17 cellular contexts compared by ENCODE assay signal in genomic region chr10:48944171-48944570, GRCh38. TPM values are rescaled to one million over a fixed set of nuclear protein-coding genes. Genes with fewer than 3 reads are reported as not detected.
DNase-seq lines count a peak whose midpoint lies in the region; ATAC-seq lines count a peak whose summit lies in the region.
"Had no signal": no experiment of that assay in that cellular context is flagged by ENCODE, and none has a peak within 500 bp of the region (broad histone marks: within the 10 kb centered on the region; RNA-seq: fewer than 3 reads in every experiment).

No MANE protein-coding gene starts in this region.

- DNase-seq in SK-N-DZ (ENCODE audit: low spot score) (peak; percentile 97), islet precursor cell (peak; percentile 28)
- no peak for DNase-seq in stimulated activated naive B cell treated with anti-CD40 and anti-IgM and Interleukin-4, amounts not matched to agents 10 μg/mL and 1 μg/mL and 100 μg/mL, for 72 hours
- no peak for DNase-seq in activated T-cell treated with anti-CD3 and anti-CD28 coated beads, Interleukin-2, amount 50 U/mL, for 24 hours
- no peak for DNase-seq in activated CD4-positive, alpha-beta T cell treated with anti-CD3 and anti-CD28 coated beads, Interleukin-2, amount 10 ng/mL, durations not matched to agents 7 days and 5 days
- DNase-seq: ACHN; BE2C; C1 segment of cervical spinal cord; CD4-positive, CD25-positive, alpha-beta regulatory T cell; CD8-positive, alpha-beta memory T cell; COR-L47; GDM1; HCEC 1CT; IMR-90 had no signal

- H3K4me3 Mint-ChIP-seq in IgD-negative memory B cell = no peak overlapping the region
- H3K4me3 Mint-ChIP-seq in stimulated activated naive B cell treated with anti-CD40 and anti-IgM and Interleukin-4, amounts not matched to agents 10 μg/mL and 1 μg/mL and 100 μg/mL, for 72 hours = no peak overlapping the region
- no peak overlapping the region for H3K4me3 Mint-ChIP-seq in activated T-cell treated with anti-CD3 and anti-CD28 coated beads, Interleukin-2, amount 50 U/mL, for 24 hours
- H3K4me3 Mint-ChIP-seq in activated CD4-positive, alpha-beta T cell treated with anti-CD3 and anti-CD28 coated beads, Interleukin-2, amount 10 ng/mL, durations not matched to agents 7 days and 5 days = no peak overlapping the region
- H3K4me3 Mint-ChIP-seq: CD4-positive, CD25-positive, alpha-beta regulatory T cell; CD8-positive, alpha-beta memory T cell; GM23338 had no signal

- no peaks in the 10 kb centered on the region for H3K27me3 Mint-ChIP-seq in IgD-negative memory B cell
- no peaks in the 10 kb centered on the region for H3K27me3 Mint-ChIP-seq in stimulated activated naive B cell treated with anti-CD40 and anti-IgM and Interleukin-4, amounts not matched to agents 10 μg/mL and 1 μg/mL and 100 μg/mL, for 72 hours
- no peaks in the 10 kb centered on the region for H3K27me3 Mint-ChIP-seq in activated T-cell treated with anti-CD3 and anti-CD28 coated beads, Interleukin-2, amount 50 U/mL, for 24 hours
- no peaks in the 10 kb centered on the region for H3K27me3 Mint-ChIP-seq in activated CD4-positive, alpha-beta T cell treated with anti-CD3 and anti-CD28 coated beads, Interleukin-2, amount 10 ng/mL, durations not matched to agents 7 days and 5 days
- H3K27me3 Mint-ChIP-seq: CD4-positive, CD25-positive, alpha-beta regulatory T cell; CD8-positive, alpha-beta memory T cell had no signal

- H3K4me1 Mint-ChIP-seq in IgD-negative memory B cell = no peaks in the 10 kb centered on the region
- H3K4me1 Mint-ChIP-seq in stimulated activated naive B cell treated with anti-CD40 and anti-IgM and Interleukin-4, amounts not matched to agents 10 μg/mL and 1 μg/mL and 100 μg/mL, for 72 hours = peaks cover 0 to 5% of the 10 kb centered on the region in 2 donors
- no peaks in the 10 kb centered on the region for H3K4me1 Mint-ChIP-seq in activated T-cell treated with anti-CD3 and anti-CD28 coated beads, Interleukin-2, amount 50 U/mL, for 24 hours (ENCODE audit: low read depth)
- no peaks in the 10 kb centered on the region for H3K4me1 Mint-ChIP-seq in activated CD4-positive, alpha-beta T cell treated with anti-CD3 and anti-CD28 coated beads, Interleukin-2, amount 10 ng/mL, durations not matched to agents 7 days and 5 days
- H3K4me1 Mint-ChIP-seq: CD4-positive, CD25-positive, alpha-beta regulatory T cell; CD8-positive, alpha-beta memory T cell had no signal

- H3K9me3 Mint-ChIP-seq in IgD-negative memory B cell = no peaks in the 10 kb centered on the region
- no peaks in the 10 kb centered on the region for H3K9me3 Mint-ChIP-seq in stimulated activated naive B cell treated with anti-CD40 and anti-IgM and Interleukin-4, amounts not matched to agents 10 μg/mL and 1 μg/mL and 100 μg/mL, for 72 hours
- no peaks in the 10 kb centered on the region for H3K9me3 Mint-ChIP-seq in activated T-cell treated with anti-CD3 and anti-CD28 coated beads, Interleukin-2, amount 50 U/mL, for 24 hours
- H3K9me3 Mint-ChIP-seq in activated CD4-positive, alpha-beta T cell treated with anti-CD3 and anti-CD28 coated beads, Interleukin-2, amount 10 ng/mL, durations not matched to agents 7 days and 5 days = no peaks in the 10 kb centered on the region
- H3K9me3 Mint-ChIP-seq: GM23338 had no signal

- H3K27ac Mint-ChIP-seq in IgD-negative memory B cell = peak overlapping the region in 2 of 3 donors; percentile 63 to 87
- peak overlapping the region; percentile 91 for H3K27ac Mint-ChIP-seq in stimulated activated naive B cell treated with anti-CD40 and anti-IgM and Interleukin-4, amounts not matched to agents 10 μg/mL and 1 μg/mL and 100 μg/mL, for 72 hours
- H3K27ac Mint-ChIP-seq in activated T-cell treated with anti-CD3 and anti-CD28 coated beads, Interleukin-2, amount 50 U/mL, for 24 hours = no peak overlapping the region
- no peak overlapping the region for H3K27ac Mint-ChIP-seq in activated CD4-positive, alpha-beta T cell treated with anti-CD3 and anti-CD28 coated beads, Interleukin-2, amount 10 ng/mL, durations not matched to agents 7 days and 5 days
- H3K27ac Mint-ChIP-seq: GM23338 had no signal

- H3K36me3 Mint-ChIP-seq in IgD-negative memory B cell = peaks cover 5% of the 10 kb centered on the region
- peaks cover 44 to 76% of the 10 kb centered on the region in 2 donors for H3K36me3 Mint-ChIP-seq in stimulated activated naive B cell treated with anti-CD40 and anti-IgM and Interleukin-4, amounts not matched to agents 10 μg/mL and 1 μg/mL and 100 μg/mL, for 72 hours
- H3K36me3 Mint-ChIP-seq in activated T-cell treated with anti-CD3 and anti-CD28 coated beads, Interleukin-2, amount 50 U/mL, for 24 hours (ENCODE audit: low read depth) = no peaks in the 10 kb centered on the region
- H3K36me3 Mint-ChIP-seq in activated CD4-positive, alpha-beta T cell treated with anti-CD3 and anti-CD28 coated beads, Interleukin-2, amount 10 ng/mL, durations not matched to agents 7 days and 5 days (ENCODE audit: low read depth) = no peaks in the 10 kb centered on the region
- H3K36me3 Mint-ChIP-seq: CD4-positive, CD25-positive, alpha-beta regulatory T cell; CD8-positive, alpha-beta memory T cell had no signal

- POLR2A ChIA-PET in activated CD4-positive, alpha-beta T cell treated with anti-CD3 and anti-CD28 coated beads, Interleukin-2, amount 10 ng/mL, durations not matched to agents 7 days and 5 days (lab: Charles Lee) = no interaction called here

- no peak for ATAC-seq in stimulated activated naive B cell treated with anti-CD40 and anti-IgM and Interleukin-4, amounts not matched to agents 10 μg/mL and 1 μg/mL and 100 μg/mL, for 72 hours (replicated peaks)
- ATAC-seq in HG03196 (IDR thresholded peaks at IDR 0.05; ENCODE audit: unreplicated experiment) = no peak
- ATAC-seq: GM23338 had no signal

- CTCF ChIA-PET in activated CD4-positive, alpha-beta T cell treated with anti-CD3 and anti-CD28 coated beads, Interleukin-2, amount 10 ng/mL, durations not matched to agents 7 days and 5 days (lab: Charles Lee) = interaction anchor here (0.6 kb wide), 1 partner anchor 25 kb away, joined by 3 read pairs; no protein-coding TSS in a partner anchor

RNA-seq across cellular contexts. Expression of gene LRRC18, which starts 4.5 kb away (rescaled TPM):
- polyA plus RNA-seq in IgD-negative memory B cell = 0.58 TPM
- polyA plus RNA-seq in SK-N-DZ (2014; cell fraction: cytosol; rRNA removed) = 0.13 TPM in 1 of 2 replicates, not detected in the other
- polyA plus RNA-seq in SK-N-DZ (2014; cell fraction: nucleus; rRNA removed) = not detected in 2 replicates
- not detected for total RNA-seq in activated CD4-positive, alpha-beta T cell treated with anti-CD3 and anti-CD28 coated beads, Interleukin-2, amount 10 ng/mL, durations not matched to agents 7 days and 5 days
- total RNA-seq: CD4-positive, CD25-positive, alpha-beta regulatory T cell; CD8-positive, alpha-beta memory T cell; GM23338; IMR-90 had no signal
- polyA plus RNA-seq: CD4-positive, CD25-positive, alpha-beta regulatory T cell; CD8-positive, alpha-beta memory T cell; GM23338; IMR-90 had no signal

Comparison
In these comparisons a context has a peak if more than half of its experiments do, and no peak if none do; other contexts are left out.
1. H3K27ac Mint-ChIP-seq: peak in IgD-negative memory B cell (2 of 3) and stimulated activated naive B cell treated with anti-CD40 and anti-IgM and Interleukin-4, amounts not matched to agents 10 μg/mL and 1 μg/mL and 100 μg/mL, for 72 hours (single experiment); none in activated T-cell treated with anti-CD3 and anti-CD28 coated beads, Interleukin-2, amount 50 U/mL, for 24 hours (single experiment) and activated CD4-positive, alpha-beta T cell treated with anti-CD3 and anti-CD28 coated beads, Interleukin-2, amount 10 ng/mL, durations not matched to agents 7 days and 5 days (single experiment).
2. DNase-seq: peak in SK-N-DZ (single experiment) and islet precursor cell (single experiment); none in stimulated activated naive B cell treated with anti-CD40 and anti-IgM and Interleukin-4, amounts not matched to agents 10 μg/mL and 1 μg/mL and 100 μg/mL, for 72 hours (single experiment), activated T-cell treated with anti-CD3 and anti-CD28 coated beads, Interleukin-2, amount 50 U/mL, for 24 hours (single experiment) and activated CD4-positive, alpha-beta T cell treated with anti-CD3 and anti-CD28 coated beads, Interleukin-2, amount 10 ng/mL, durations not matched to agents 7 days and 5 days (single experiment).